ENCODE assay signal across 1 cellular context in the genomic region with DNA sequence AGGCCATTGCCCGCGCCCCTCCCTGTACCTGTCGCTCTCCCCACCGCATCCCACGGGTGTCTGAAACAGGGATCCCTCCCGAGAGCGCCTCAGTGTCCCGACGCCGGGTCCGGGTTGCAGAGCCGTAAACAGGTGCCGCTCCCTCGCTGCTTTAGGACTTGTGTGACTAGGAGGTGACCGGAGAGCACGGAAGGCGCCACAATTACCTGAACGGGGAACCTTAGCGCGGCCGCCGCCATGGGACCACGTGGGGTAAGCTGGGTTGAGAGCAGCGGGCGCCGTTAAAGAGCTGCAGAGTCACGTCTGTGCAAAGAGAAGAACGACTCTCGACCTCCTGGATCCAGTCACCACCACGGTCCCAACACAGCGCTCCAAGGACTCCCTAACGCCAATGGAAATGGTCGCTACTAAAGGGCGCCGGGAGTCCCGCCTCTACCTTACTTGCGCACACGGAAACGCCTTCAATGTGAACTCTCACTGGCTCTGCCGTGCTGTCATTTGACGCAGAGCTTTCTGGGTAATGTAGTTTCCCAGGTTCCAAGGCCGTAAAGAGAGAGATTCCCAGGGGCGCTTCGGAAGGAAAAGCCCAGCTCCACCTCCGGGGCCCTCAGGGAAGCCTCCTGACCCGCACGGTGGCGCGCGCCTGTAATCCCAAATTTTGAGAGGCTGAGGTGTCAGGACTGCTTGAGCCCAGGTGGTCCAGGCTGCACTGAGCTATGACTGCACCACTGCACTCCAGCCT.
TF ChIP-seq lines count a peak whose summit lies in the region.

Gene ZNF552 (minus strand): TSS at position 409 of the 742 bp plus-strand sequence. CDS start 170 bp downstream, at position 239.

TF ChIP-seq in HepG2, 621 proteins besides CTCF, POLR2A, EP300 and RAD21 (continued from another document and continues in another):
- TF ChIP-seq ZNF318 (CRISPR knock-in tag; IDR thresholded peaks at IDR 0.05) (no peak), IKZF4 (CRISPR knock-in tag; IDR thresholded peaks at IDR 0.05; ENCODE audit: borderline replicate concordance, low read depth, not compliant biosample characterization) (no peak), ZNF607 (CRISPR knock-in tag; IDR thresholded peaks at IDR 0.05; ENCODE audit: borderline replicate concordance) (peak; percentile 15; the same call in 1 of the 2 replicates), AHR (CRISPR knock-in tag; IDR thresholded peaks at IDR 0.05) (0 out of 2 replicates have a peak, but pooled peaks have one; percentile 55), GABPA (IDR thresholded peaks at IDR 0.05; ENCODE audit: low read depth, low read length) (peak; percentile 71), GABPA (CRISPR knock-in tag; IDR thresholded peaks at IDR 0.05; ENCODE audit: low read depth) (peak; percentile 95), ZNF431 (CRISPR knock-in tag; IDR thresholded peaks at IDR 0.05; ENCODE audit: borderline replicate concordance, low read depth) (no peak), ZNF780A (CRISPR knock-in tag; IDR thresholded peaks at IDR 0.05) (no peak), ZNF3 (CRISPR knock-in tag; IDR thresholded peaks at IDR 0.05) (no peak), HOXD1 (CRISPR knock-in tag; IDR thresholded peaks at IDR 0.05) (0 out of 2 replicates have a peak, but pooled peaks have one; percentile 43), ZNF331 (CRISPR knock-in tag; IDR thresholded peaks at IDR 0.05) (peak; percentile 21; the same call in 1 of the 2 replicates), NFYC (CRISPR knock-in tag; IDR thresholded peaks at IDR 0.05) (peak; percentile 96), HOMEZ (CRISPR knock-in tag; IDR thresholded peaks at IDR 0.05; ENCODE audit: low read depth) (peak; percentile 39; the same call in 1 of the 2 replicates), LCORL (IDR thresholded peaks at IDR 0.05) (no peak), LCORL (CRISPR knock-in tag; IDR thresholded peaks at IDR 0.05) (peak; percentile 29; the same call in 1 of the 2 replicates), KDM6A (CRISPR knock-in tag; IDR thresholded peaks at IDR 0.05; ENCODE audit: low read depth) (no peak), HCFC1 (IDR thresholded peaks at IDR 0.05; ENCODE audit: low read depth, low read length) (peak; percentile 93), SAP130 (CRISPR knock-in tag; IDR thresholded peaks at IDR 0.05; ENCODE audit: low read depth) (peak; percentile 89), GLMP (CRISPR knock-in tag; IDR thresholded peaks at IDR 0.05; ENCODE audit: borderline replicate concordance) (no peak), ZBTB43 (CRISPR knock-in tag; conservative IDR thresholded peaks at IDR 0.05) (0 out of 2 replicates have a peak, but pooled peaks have one; percentile 47), CBX2 (IDR thresholded peaks at IDR 0.05; ENCODE audit: low read depth, low read length) (no peak), CBX2 (CRISPR knock-in tag; IDR thresholded peaks at IDR 0.05; ENCODE audit: low read depth) (no peak), SUZ12 (IDR thresholded peaks at IDR 0.05; ENCODE audit: low read depth, low read length) (peak; percentile 81), ZMAT3 (CRISPR knock-in tag; conservative IDR thresholded peaks at IDR 0.05) (peak; percentile 82; the same call in 1 of the 2 replicates), ZNF782 (CRISPR knock-in tag; IDR thresholded peaks at IDR 0.05; ENCODE audit: borderline replicate concordance) (0 out of 2 replicates have a peak, but pooled peaks have one; percentile 40), ZNF572 (CRISPR knock-in tag; IDR thresholded peaks at IDR 0.05) (no peak), MXD4 (CRISPR knock-in tag; IDR thresholded peaks at IDR 0.05) (peak; percentile 70; the same call in 1 of the 2 replicates)
- TF ChIP-seq, protein P1, sequence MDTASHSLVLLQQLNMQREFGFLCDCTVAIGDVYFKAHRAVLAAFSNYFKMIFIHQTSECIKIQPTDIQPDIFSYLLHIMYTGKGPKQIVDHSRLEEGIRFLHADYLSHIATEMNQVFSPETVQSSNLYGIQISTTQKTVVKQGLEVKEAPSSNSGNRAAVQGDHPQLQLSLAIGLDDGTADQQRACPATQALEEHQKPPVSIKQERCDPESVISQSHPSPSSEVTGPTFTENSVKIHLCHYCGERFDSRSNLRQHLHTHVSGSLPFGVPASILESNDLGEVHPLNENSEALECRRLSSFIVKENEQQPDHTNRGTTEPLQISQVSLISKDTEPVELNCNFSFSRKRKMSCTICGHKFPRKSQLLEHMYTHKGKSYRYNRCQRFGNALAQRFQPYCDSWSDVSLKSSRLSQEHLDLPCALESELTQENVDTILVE (CRISPR knock-in tag; IDR thresholded peaks at IDR 0.05): peak; percentile 53
- TF ChIP-seq, protein P2, sequence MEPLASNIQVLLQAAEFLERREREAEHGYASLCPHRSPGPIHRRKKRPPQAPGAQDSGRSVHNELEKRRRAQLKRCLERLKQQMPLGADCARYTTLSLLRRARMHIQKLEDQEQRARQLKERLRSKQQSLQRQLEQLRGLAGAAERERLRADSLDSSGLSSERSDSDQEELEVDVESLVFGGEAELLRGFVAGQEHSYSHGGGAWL (CRISPR knock-in tag; IDR thresholded peaks at IDR 0.05): peak; percentile 75; the same call in 1 of the 2 replicates
- TF ChIP-seq, protein P3, sequence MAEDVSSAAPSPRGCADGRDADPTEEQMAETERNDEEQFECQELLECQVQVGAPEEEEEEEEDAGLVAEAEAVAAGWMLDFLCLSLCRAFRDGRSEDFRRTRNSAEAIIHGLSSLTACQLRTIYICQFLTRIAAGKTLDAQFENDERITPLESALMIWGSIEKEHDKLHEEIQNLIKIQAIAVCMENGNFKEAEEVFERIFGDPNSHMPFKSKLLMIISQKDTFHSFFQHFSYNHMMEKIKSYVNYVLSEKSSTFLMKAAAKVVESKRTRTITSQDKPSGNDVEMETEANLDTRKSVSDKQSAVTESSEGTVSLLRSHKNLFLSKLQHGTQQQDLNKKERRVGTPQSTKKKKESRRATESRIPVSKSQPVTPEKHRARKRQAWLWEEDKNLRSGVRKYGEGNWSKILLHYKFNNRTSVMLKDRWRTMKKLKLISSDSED (CRISPR knock-in tag; IDR thresholded peaks at IDR 0.05): peak; percentile 50; the same call in 1 of the 2 replicates
- TF ChIP-seq, protein P4, sequence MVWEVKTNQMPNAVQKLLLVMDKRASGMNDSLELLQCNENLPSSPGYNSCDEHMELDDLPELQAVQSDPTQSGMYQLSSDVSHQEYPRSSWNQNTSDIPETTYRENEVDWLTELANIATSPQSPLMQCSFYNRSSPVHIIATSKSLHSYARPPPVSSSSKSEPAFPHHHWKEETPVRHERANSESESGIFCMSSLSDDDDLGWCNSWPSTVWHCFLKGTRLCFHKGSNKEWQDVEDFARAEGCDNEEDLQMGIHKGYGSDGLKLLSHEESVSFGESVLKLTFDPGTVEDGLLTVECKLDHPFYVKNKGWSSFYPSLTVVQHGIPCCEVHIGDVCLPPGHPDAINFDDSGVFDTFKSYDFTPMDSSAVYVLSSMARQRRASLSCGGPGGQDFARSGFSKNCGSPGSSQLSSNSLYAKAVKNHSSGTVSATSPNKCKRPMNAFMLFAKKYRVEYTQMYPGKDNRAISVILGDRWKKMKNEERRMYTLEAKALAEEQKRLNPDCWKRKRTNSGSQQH (CRISPR knock-in tag; IDR thresholded peaks at IDR 0.05; ENCODE audit: low read depth): peak; percentile 53; the same call in 1 of the 2 replicates
- TF ChIP-seq, protein P5, sequence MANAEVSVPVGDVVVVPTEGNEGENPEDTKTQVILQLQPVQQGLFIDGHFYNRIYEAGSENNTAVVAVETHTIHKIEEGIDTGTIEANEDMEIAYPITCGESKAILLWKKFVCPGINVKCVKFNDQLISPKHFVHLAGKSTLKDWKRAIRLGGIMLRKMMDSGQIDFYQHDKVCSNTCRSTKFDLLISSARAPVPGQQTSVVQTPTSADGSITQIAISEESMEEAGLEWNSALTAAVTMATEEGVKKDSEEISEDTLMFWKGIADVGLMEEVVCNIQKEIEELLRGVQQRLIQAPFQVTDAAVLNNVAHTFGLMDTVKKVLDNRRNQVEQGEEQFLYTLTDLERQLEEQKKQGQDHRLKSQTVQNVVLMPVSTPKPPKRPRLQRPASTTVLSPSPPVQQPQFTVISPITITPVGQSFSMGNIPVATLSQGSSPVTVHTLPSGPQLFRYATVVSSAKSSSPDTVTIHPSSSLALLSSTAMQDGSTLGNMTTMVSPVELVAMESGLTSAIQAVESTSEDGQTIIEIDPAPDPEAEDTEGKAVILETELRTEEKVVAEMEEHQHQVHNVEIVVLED (CRISPR knock-in tag; IDR thresholded peaks at IDR 0.05; ENCODE audit: borderline replicate concordance): peak; percentile 90
- TF ChIP-seq, protein P6, sequence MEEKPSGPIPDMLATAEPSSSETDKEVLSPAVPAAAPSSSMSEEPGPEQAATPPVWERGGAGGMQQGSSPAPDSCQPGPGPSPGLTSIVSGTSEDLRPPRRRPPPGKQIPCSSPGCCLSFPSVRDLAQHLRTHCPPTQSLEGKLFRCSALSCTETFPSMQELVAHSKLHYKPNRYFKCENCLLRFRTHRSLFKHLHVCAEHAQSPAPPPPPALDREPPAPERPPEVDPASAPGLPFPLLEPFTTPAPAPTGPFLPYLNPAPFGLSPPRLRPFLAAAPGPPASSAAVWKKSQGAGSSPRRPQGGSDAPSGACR (CRISPR knock-in tag; IDR thresholded peaks at IDR 0.05): 0 out of 2 replicates have a peak, but pooled peaks have one; percentile 40
